In the genomic region with DNA sequence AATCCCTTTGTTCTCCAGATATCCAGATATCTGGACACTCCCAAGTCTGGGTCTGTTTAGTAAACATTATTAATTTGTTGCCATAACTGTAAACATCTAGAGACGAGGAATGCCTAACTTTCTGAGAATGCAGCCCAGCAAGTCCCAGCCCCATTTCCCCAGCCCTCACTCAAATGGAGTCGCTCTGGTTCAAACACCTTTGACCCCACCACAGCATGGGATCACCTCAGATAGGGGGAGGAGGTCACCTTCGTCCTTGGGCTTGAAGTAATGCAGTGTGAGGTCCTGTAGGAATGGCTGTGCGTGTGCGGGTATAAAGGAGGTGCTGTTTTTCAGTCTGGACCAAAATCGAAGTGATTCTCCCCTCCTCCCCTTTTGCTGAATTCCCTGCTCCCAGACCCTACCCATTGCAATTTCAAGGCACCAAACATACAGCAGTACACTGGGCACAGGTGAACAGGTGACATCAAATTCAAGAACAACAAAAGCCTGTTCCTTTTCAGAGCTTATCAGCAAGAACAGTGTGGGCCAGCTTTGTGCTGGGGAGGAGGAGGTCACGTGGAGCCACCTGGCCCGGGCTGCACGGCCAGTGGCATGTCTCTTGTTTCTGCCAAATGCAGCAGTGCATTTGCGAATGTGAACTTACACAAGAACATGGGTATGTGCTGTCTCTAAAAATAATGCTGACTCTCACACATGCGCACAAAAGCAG, we compare ENCODE assay signal across 28 cellular contexts. TPM values are rescaled to one million over a fixed set of nuclear protein-coding genes. Genes with fewer than 3 reads are reported as not detected.
DNase-seq lines count a peak whose midpoint lies in the region; ATAC-seq, FAIRE-seq and TF ChIP-seq lines count a peak whose summit lies in the region.
"Had no signal": no experiment of that assay in that cellular context is flagged by ENCODE, and none has a peak within 500 bp of the region (broad histone marks: within the 10 kb centered on the region; RNA-seq: fewer than 3 reads in every experiment).

No MANE protein-coding gene starts in this region.

- ATAC-seq in GM12878, result no peak
- peak; percentile 90 to 98 (median 93) for ATAC-seq in pancreas
- no peak for ATAC-seq in HG02981 (IDR thresholded peaks at IDR 0.05; ENCODE audit: unreplicated experiment)
- no peak for ATAC-seq in GM21825 (IDR thresholded peaks at IDR 0.05; ENCODE audit: unreplicated experiment)
- ATAC-seq in GM21717 (IDR thresholded peaks at IDR 0.05; ENCODE audit: unreplicated experiment), result no peak
- ATAC-seq: activated CD4-positive, alpha-beta T cell treated with anti-CD3 and anti-CD28 coated beads for 36 hours; activated T-cell treated with anti-CD3 and anti-CD28 coated beads, Interleukin-2, amount 50 U/mL, for 4 hours; PC-3 had no signal

- H3K4me3 ChIP-seq in GM12878, result no peak overlapping the region
- no peak overlapping the region for H3K4me3 ChIP-seq in right atrium auricular region
- H3K4me3 ChIP-seq in pancreas, result no peak overlapping the region
- H3K4me3 ChIP-seq: breast epithelium, coronary artery, HAP-1, skin epidermis, tibial nerve had no signal

- FAIRE-seq in GM12878 (lab: Jason Lieb, UNC) (no peak), pancreas (lab: Jason Lieb, UNC) (no peak)

- H3K9me3 ChIP-seq in GM12878 (replicated peaks; ENCODE audit: control insufficient read depth, insufficient read depth, low read length) (no peaks in the 10 kb centered on the region), right atrium auricular region (no peaks in the 10 kb centered on the region), pancreas (no peaks in the 10 kb centered on the region)
- H3K9me3 ChIP-seq: breast epithelium, tibial nerve had no signal

- CTCF ChIA-PET in GM12878 (lab: Yijun Ruan, JAX), result interaction anchor here (1.3 kb wide), 1 partner anchor 332 kb away, joined by 3 read pairs; no protein-coding TSS in a partner anchor

- TF ChIP-seq CTCF in GM12878 (IDR thresholded peaks at IDR 0.05 in 2 of 3, conservative IDR thresholded peaks at IDR 0.05 in 1 of 3; ENCODE audit: control insufficient read depth in 2 of 3, extremely low read depth in 1 of 3, insufficient read depth in 1 of 3, low read depth in 3 of 3, low read length in 3 of 3) (no peak), right atrium auricular region (IDR thresholded peaks at IDR 0.05) (no peak), pancreas (IDR thresholded peaks at IDR 0.05) (no peak)

- RAD21 ChIA-PET in GM12878 (lab: Charles Lee; ENCODE audit: unreplicated experiment), result interaction anchor here (0.6 kb wide), 1 partner anchor 183 kb away, joined by 4 read pairs; no protein-coding TSS in a partner anchor

- WGBS in GM12878 (ENCODE audit: insufficient coverage, insufficient replicate concordance, low lambda C conversion rate, missing lambda C conversion rate), result 42% methylated on average over 11 of the region's 11 CpGs
- WGBS in pancreas, 2 donors, result 18 to 24% methylated on average over 11 of the region's 11 CpGs

- DNase-seq in COLO668 (lab: John Stamatoyannopoulos, UW; ENCODE audit: unreplicated experiment) (peak; percentile 11), GM12878 (ENCODE audit: low read depth, low spot score) (no peak), right atrium auricular region (ENCODE audit: low spot score) (peak; percentile 56), pancreas (peak; percentile 69 to 91 (median 81))
- DNase-seq in stimulated activated CD4-positive, alpha-beta T cell treated with anti-CD3 and anti-CD28 coated beads, Interleukin-2, amount 100 ng/mL, for 24 hours, result no peak
- DNase-seq: 8988T; activated CD4-positive, alpha-beta T cell treated with anti-CD3 and anti-CD28 coated beads for 36 hours; activated naive CD4-positive, alpha-beta T cell; activated T-cell treated with anti-CD3 and anti-CD28 coated beads, Interleukin-2, amount 50 U/mL, for 4 hours; COR-L47; KG1; NCI-H2029; NCI-H345; PC-3; stimulated activated CD4-positive, alpha-beta T cell treated with anti-CD3 and anti-CD28 coated beads, Interleukin-4, amount 100 ng/mL, for 1 hour; stimulated activated naive CD4-positive, alpha-beta T cell treated with Interleukin-2 at 50 U/mL for 16 hours had no signal

- TF ChIP-seq POLR2A in GM12878 (IDR thresholded peaks at IDR 0.05; ENCODE audit: low read depth, low read length), result no peak

- no peaks in the 10 kb centered on the region for H3K79me2 ChIP-seq in GM12878 (ENCODE audit: control insufficient read depth, insufficient read depth, low read length)

- POLR2A ChIA-PET in GM12878 (lab: Charles Lee), result no interaction called here

- H3K27ac ChIP-seq in GM12878 (ENCODE audit: control insufficient read depth, insufficient read depth), result no peak overlapping the region
- H3K27ac ChIP-seq in right atrium auricular region, result no peak overlapping the region
- peak overlapping the region in 3 of 4 donors; percentile 33 to 71 (median 50) for H3K27ac ChIP-seq in pancreas
- H3K27ac ChIP-seq: breast epithelium, coronary artery, tibial nerve had no signal

- intact Hi-C loops in GM12878 (cut with micrococcal nuclease; ENCODE audit: unreplicated experiment) (no loop called here), pancreas (cut with DNase I) (no loop called here)

- SMC1A ChIA-PET in GM12878 (lab: Charles Lee; ENCODE audit: uncharacterized antibody, unreplicated experiment), result no interaction called here

- no peak overlapping the region for H3K4me2 ChIP-seq in GM12878 (ENCODE audit: control insufficient read depth, insufficient read depth)

- no peak overlapping the region for H2AFZ ChIP-seq in GM12878 (ENCODE audit: control insufficient read depth, low read depth, low read length)

- no peaks in the 10 kb centered on the region for H3K36me3 ChIP-seq in GM12878 (ENCODE audit: control insufficient read depth in 2 of 2, insufficient read depth in 2 of 2, low read length in 1 of 2)
- no peaks in the 10 kb centered on the region for H3K36me3 ChIP-seq in right atrium auricular region
- no peaks in the 10 kb centered on the region for H3K36me3 ChIP-seq in pancreas
- H3K36me3 ChIP-seq: breast epithelium, HAP-1, tibial nerve had no signal

- H3K4me1 ChIP-seq in GM12878 (ENCODE audit: control insufficient read depth, insufficient read depth, low read length), result no peaks in the 10 kb centered on the region
- no peaks in the 10 kb centered on the region for H3K4me1 ChIP-seq in right atrium auricular region
- H3K4me1 ChIP-seq in pancreas, result peaks cover 0 to 25% (median 22%) of the 10 kb centered on the region in 3 donors
- H3K4me1 ChIP-seq: breast epithelium, tibial nerve had no signal

- no peak for TF ChIP-seq RAD21 in GM12878 (IDR thresholded peaks at IDR 0.05; ENCODE audit: insufficient read depth, low read depth, low read length)

- no TSS peak for BruUV-seq in GM12878 (replicated peaks; lab: Mats Ljungman, UMichigan)

- H3K27me3 ChIP-seq in GM12878 (replicated peaks in 1 of 2; ENCODE audit: control insufficient read depth in 2 of 2, insufficient read depth in 2 of 2, low read length in 1 of 2) (no peaks in the 10 kb centered on the region), right atrium auricular region (no peaks in the 10 kb centered on the region), pancreas (no peaks in the 10 kb centered on the region)
- H3K27me3 ChIP-seq: breast epithelium, tibial nerve had no signal

- in situ Hi-C loops in GM12878 (cut with MboI), result no loop called here

- no peak for TF ChIP-seq EP300 in GM12878 (IDR thresholded peaks at IDR 0.05; ENCODE audit: borderline replicate concordance in 1 of 2, control insufficient read depth in 1 of 2, low read depth in 2 of 2, low read length in 2 of 2)

- H3K9ac ChIP-seq in GM12878 (ENCODE audit: control insufficient read depth, insufficient read depth, low read length), result no peak overlapping the region

- no peaks in the 10 kb centered on the region for H4K20me1 ChIP-seq in GM12878 (ENCODE audit: control insufficient read depth, insufficient read depth)

TF ChIP-seq in GM12878, 131 proteins besides CTCF, POLR2A, EP300 and RAD21:
- TF ChIP-seq POLR2AphosphoS5 (IDR thresholded peaks at IDR 0.05; ENCODE audit: low read length), result no peak
- TF ChIP-seq, protein P1, sequence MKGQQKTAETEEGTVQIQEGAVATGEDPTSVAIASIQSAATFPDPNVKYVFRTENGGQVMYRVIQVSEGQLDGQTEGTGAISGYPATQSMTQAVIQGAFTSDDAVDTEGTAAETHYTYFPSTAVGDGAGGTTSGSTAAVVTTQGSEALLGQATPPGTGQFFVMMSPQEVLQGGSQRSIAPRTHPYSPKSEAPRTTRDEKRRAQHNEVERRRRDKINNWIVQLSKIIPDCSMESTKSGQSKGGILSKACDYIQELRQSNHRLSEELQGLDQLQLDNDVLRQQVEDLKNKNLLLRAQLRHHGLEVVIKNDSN (IDR thresholded peaks at IDR 0.05; ENCODE audit: borderline replicate concordance, extremely low read length, insufficient read depth, low read depth, low read length), result peak; percentile 35
- no peak for TF ChIP-seq PAX8 (IDR thresholded peaks at IDR 0.05)
- no peak for TF ChIP-seq NFIC (IDR thresholded peaks at IDR 0.05; ENCODE audit: low read depth, low read length)
- TF ChIP-seq SMAD1 (IDR thresholded peaks at IDR 0.05; ENCODE audit: low read depth, partially characterized antibody), result no peak
TF ChIP-seq in GM12878: peak in this region for 1.

RNA-seq across cellular contexts. Expression of a gene that starts 57.5 kb away (rescaled TPM):
- total RNA-seq in GM12878 (2013; cell fraction: nucleolus; rRNA removed), result 0.31 TPM in 1 of 2 replicates, not detected in the other
- total RNA-seq in GM12878 (2014; rRNA removed) (0.05 and 0.06 TPM in 2 replicates), GM12878 (2014; rRNA removed; fragmentation: Illumina TruSeq; extraction: Trizol) (not detected in 2 replicates), GM12878 (2021) (0.16 TPM in 1 of 2 replicates, not detected in the other), right atrium auricular region (not detected), pancreas (under 1 TPM in 1 of 6 donors, not detected in 5; 0.04 TPM)
- not detected for polyA plus RNA-seq in GM12878 (2011; ENCODE audit: low read depth)
- polyA plus RNA-seq in GM12878 (2011; rRNA removed) (0.06 and 0.07 TPM in 2 replicates), GM12878 (2014; fragmentation: Illumina TruSeq; extraction: Trizol) (0.01 TPM in 1 of 2 replicates, not detected in the other), GM12878 (2014; fragmentation: Nextera tagmentation; extraction: Ambion mirVana) (under 1 TPM; 0.02 to 0.10 TPM), GM12878 (2014; rRNA removed) (0.05 TPM in 1 of 2 replicates, not detected in the other), GM12878 (2016; fragmentation: Nextera tagmentation; extraction: Ambion mirVana) (not detected), pancreas (not detected)
- polyA plus RNA-seq in GM12878 (2011; cell fraction: cytosol; rRNA removed), result not detected in 2 replicates
- polyA plus RNA-seq in GM12878 (2011; cell fraction: nucleus; rRNA removed), result not detected in 2 replicates
- 0.01 TPM in 1 of 2 replicates, not detected in the other for polyA plus RNA-seq in GM12878 (2012)
- polyA minus RNA-seq in GM12878 (2011; rRNA and poly(A)+ RNA removed), result not detected in 2 replicates
- not detected in 2 replicates for polyA minus RNA-seq in GM12878 (2011; cell fraction: cytosol; rRNA and poly(A)+ RNA removed)
- polyA minus RNA-seq in GM12878 (2011; cell fraction: nucleus; rRNA and poly(A)+ RNA removed), result 0.12 TPM in 1 of 2 replicates, not detected in the other
- total RNA-seq: activated CD4-positive, alpha-beta T cell treated with anti-CD3 and anti-CD28 coated beads for 36 hours; activated CD8-positive, alpha-beta memory T cell treated with anti-CD3 and anti-CD28 coated beads for 36 hours; activated T-cell treated with anti-CD3 and anti-CD28 coated beads, Interleukin-2, amount 50 U/mL, for 4 hours; B cell; breast epithelium; glomerular endothelial cell; PC-3; tibial nerve had no signal
- polyA plus RNA-seq: neural cell had no signal

Comparison
In these comparisons a context has a peak if more than half of its experiments do, and no peak if none do; other contexts are left out.
1. DNase-seq: peak in COLO668 (single experiment), right atrium auricular region (single experiment) and pancreas (6 of 6); none in GM12878 (single experiment) and stimulated activated CD4-positive, alpha-beta T cell treated with anti-CD3 and anti-CD28 coated beads, Interleukin-2, amount 100 ng/mL, for 24 hours (0 of 2).
2. ATAC-seq: peak in pancreas (4 of 4); none in GM12878 (single experiment), HG02981 (single experiment), GM21825 (single experiment) and GM21717 (single experiment).
3. H3K27ac ChIP-seq: peak in pancreas (3 of 4); none in GM12878 (single experiment) and right atrium auricular region (0 of 2).